In the genomic region with DNA sequence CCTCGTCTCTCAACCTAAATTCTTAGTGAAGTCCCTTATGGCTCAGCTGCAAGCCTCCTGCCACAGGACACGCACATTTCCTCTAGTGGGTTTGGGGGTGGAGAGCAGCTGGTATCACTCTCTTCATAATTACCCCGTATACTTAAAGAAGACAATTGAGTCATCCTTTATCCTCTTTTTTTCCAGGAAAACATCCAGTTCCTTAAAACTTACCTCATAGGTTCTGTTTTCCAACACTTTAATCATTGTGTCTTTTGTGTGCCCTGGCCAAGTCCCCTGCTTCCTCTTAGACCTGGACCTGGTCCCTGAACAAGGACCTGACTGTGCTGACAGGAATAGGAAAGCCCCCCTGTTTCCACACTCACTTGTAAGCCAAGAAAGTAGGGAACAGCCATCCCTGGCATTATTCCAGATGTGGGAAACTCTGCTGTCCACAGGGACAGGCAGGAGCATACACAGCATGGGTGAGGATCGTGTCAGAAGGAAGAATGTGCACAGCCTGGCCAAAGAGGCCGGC, we compare ENCODE assay signal across 10 cellular contexts. TPM values are rescaled to one million over a fixed set of nuclear protein-coding genes. Genes with fewer than 3 reads are reported as not detected.
DNase-seq lines count a peak whose midpoint lies in the region; ATAC-seq lines count a peak whose summit lies in the region.
"Had no signal": no experiment of that assay in that cellular context is flagged by ENCODE, and none has a peak within 500 bp of the region (broad histone marks: within the 10 kb centered on the region; RNA-seq: fewer than 3 reads in every experiment).

No MANE protein-coding gene starts in this region.

- H3K9me3 ChIP-seq in thymus (ENCODE audit: control insufficient read depth) (no peaks in the 10 kb centered on the region), neuronal stem cell (replicated peaks in 1 of 2; ENCODE audit: control insufficient read depth in 2 of 2, insufficient read depth in 1 of 2, low read depth in 1 of 2, low read length in 2 of 2) (peaks cover 0 to 2% of the 10 kb centered on the region in 2 donors)

- H2AK5ac ChIP-seq in neuronal stem cell (ENCODE audit: low read depth, low read length), result no peak overlapping the region

- no peaks in the 10 kb centered on the region for H3K27me3 Mint-ChIP-seq in activated T-cell treated with anti-CD3 and anti-CD28 coated beads, Interleukin-2, amount 50 U/mL, for 72 hours (ENCODE audit: low read depth)
- H3K27me3 Mint-ChIP-seq in activated naive CD8-positive, alpha-beta T cell treated with anti-CD3 and anti-CD28 coated beads for 36 hours, result no peaks in the 10 kb centered on the region

- H3K4me3 Mint-ChIP-seq in activated T-cell treated with anti-CD3 and anti-CD28 coated beads, Interleukin-2, amount 50 U/mL, for 72 hours, result peak overlapping the region; percentile 13 to 53
- H3K4me3 Mint-ChIP-seq in activated naive CD8-positive, alpha-beta T cell treated with anti-CD3 and anti-CD28 coated beads for 36 hours, result no peak overlapping the region

- H3K9me3 Mint-ChIP-seq in activated T-cell treated with anti-CD3 and anti-CD28 coated beads, Interleukin-2, amount 50 U/mL, for 72 hours, result peaks cover 3 to 4% of the 10 kb centered on the region in 2 donors
- H3K9me3 Mint-ChIP-seq in activated naive CD8-positive, alpha-beta T cell treated with anti-CD3 and anti-CD28 coated beads for 36 hours, result peaks cover 16% of the 10 kb centered on the region

- no peak overlapping the region for H2BK12ac ChIP-seq in neuronal stem cell (ENCODE audit: low read length)

- peaks cover 78% of the 10 kb centered on the region for H3K4me1 Mint-ChIP-seq in activated T-cell treated with anti-CD3 and anti-CD28 coated beads, Interleukin-2, amount 50 U/mL, for 72 hours (ENCODE audit: low read depth)
- H3K4me1 Mint-ChIP-seq in activated naive CD8-positive, alpha-beta T cell treated with anti-CD3 and anti-CD28 coated beads for 36 hours, result peaks cover 48% of the 10 kb centered on the region

- H3K36me3 Mint-ChIP-seq in activated T-cell treated with anti-CD3 and anti-CD28 coated beads, Interleukin-2, amount 50 U/mL, for 72 hours (ENCODE audit: insufficient read depth in 2 of 2), result peaks cover 12 to 16% of the 10 kb centered on the region in 2 donors
- peaks cover 17% of the 10 kb centered on the region for H3K36me3 Mint-ChIP-seq in activated naive CD8-positive, alpha-beta T cell treated with anti-CD3 and anti-CD28 coated beads for 36 hours

- H3K4me3 ChIP-seq in thymus (ENCODE audit: low read length) (no peak overlapping the region), neuronal stem cell (ENCODE audit: low read length in 2 of 2) (no peak overlapping the region)

- no peaks in the 10 kb centered on the region for H3K36me3 ChIP-seq in thymus (ENCODE audit: control insufficient read depth, insufficient read depth)
- H3K36me3 ChIP-seq in neuronal stem cell (replicated peaks in 1 of 2; ENCODE audit: control insufficient read depth in 2 of 2, insufficient read depth in 2 of 2, low read length in 2 of 2), result no peaks in the 10 kb centered on the region

- H3K27ac ChIP-seq in thymus (ENCODE audit: low read depth), result peak overlapping the region; percentile 86
- H3K27ac ChIP-seq in neuronal stem cell (replicated peaks; ENCODE audit: low read length), result no peak overlapping the region
- H3K27ac ChIP-seq: C4-2B had no signal

- H3K14ac ChIP-seq in neuronal stem cell (ENCODE audit: low read length), result no peak overlapping the region

- no peaks in the 10 kb centered on the region for H3K79me1 ChIP-seq in neuronal stem cell (ENCODE audit: low read depth, low read length)

- no peak overlapping the region for H4K91ac ChIP-seq in neuronal stem cell (ENCODE audit: low read depth, low read length, poor library complexity)

- H3K27me3 ChIP-seq in thymus (ENCODE audit: control insufficient read depth, insufficient read depth), result no peaks in the 10 kb centered on the region
- no peaks in the 10 kb centered on the region for H3K27me3 ChIP-seq in neuronal stem cell (ENCODE audit: control insufficient read depth in 3 of 3, insufficient read depth in 3 of 3, low read depth in 1 of 3, low read length in 3 of 3)

- H3K4me1 ChIP-seq in thymus (ENCODE audit: control insufficient read depth, insufficient read depth, low read length), result peaks cover 9% of the 10 kb centered on the region
- peaks cover 0 to 2% of the 10 kb centered on the region in 2 donors for H3K4me1 ChIP-seq in neuronal stem cell (ENCODE audit: control insufficient read depth in 2 of 2, insufficient read depth in 1 of 2, low read depth in 1 of 2, low read length in 2 of 2)

- no peak overlapping the region for H2BK120ac ChIP-seq in neuronal stem cell (ENCODE audit: low read depth, low read length)

- no peak overlapping the region for H3K4me2 ChIP-seq in neuronal stem cell (ENCODE audit: insufficient read depth, low read length, poor library complexity, severe bottlenecking)

- peak; percentile 32 to 45 for DNase-seq in activated T-cell treated with anti-CD3 and anti-CD28 coated beads, Interleukin-2, amount 50 U/mL, for 72 hours
- DNase-seq in activated T-cell treated with anti-CD3 and anti-CD28 coated beads, Interleukin-2, amount 50 U/mL, for 48 hours, result no peak
- no peak for DNase-seq in activated naive CD8-positive, alpha-beta T cell treated with anti-CD3 and anti-CD28 coated beads for 36 hours
- DNase-seq in hepatic stellate cell (ENCODE audit: low spot score), result peak; percentile 29
- no peak for DNase-seq in neuronal stem cell (ENCODE audit: low spot score)
- no peak for DNase-seq in SKM-1 (lab: John Stamatoyannopoulos, UW; ENCODE audit: unreplicated experiment)
- DNase-seq: stimulated activated CD4-positive, alpha-beta T cell treated with anti-CD3 and anti-CD28 coated beads, Interleukin-2, amount 100 ng/mL, for 48 hours had no signal

- H3K9ac ChIP-seq in neuronal stem cell (ENCODE audit: low read depth, low read length, poor library complexity), result no peak overlapping the region

- H4K8ac ChIP-seq in neuronal stem cell (ENCODE audit: low read depth, low read length), result no peak overlapping the region

- H3K18ac ChIP-seq in neuronal stem cell (ENCODE audit: low read length), result no peak overlapping the region

- peak overlapping the region; percentile 64 for H3K27ac Mint-ChIP-seq in activated T-cell treated with anti-CD3 and anti-CD28 coated beads, Interleukin-2, amount 50 U/mL, for 72 hours
- H3K27ac Mint-ChIP-seq in activated naive CD8-positive, alpha-beta T cell treated with anti-CD3 and anti-CD28 coated beads for 36 hours, result peak overlapping the region; percentile 76

- H2BK15ac ChIP-seq in neuronal stem cell (ENCODE audit: low read length), result no peak overlapping the region

- ATAC-seq in activated T-cell treated with anti-CD3 and anti-CD28 coated beads, Interleukin-2, amount 50 U/mL, for 72 hours (replicated peaks in 1 of 2), result peak; percentile 60 to 65
- ATAC-seq in GM19452 (IDR thresholded peaks at IDR 0.05; ENCODE audit: unreplicated experiment), result no peak

- H3K4ac ChIP-seq in neuronal stem cell (ENCODE audit: low read length), result no peak overlapping the region

- 26% methylated on average over 5 of the region's 5 CpGs for WGBS in thymus
- no CpG with 5 or more reads among the region's 5 CpGs for WGBS in neuronal stem cell (ENCODE audit: extremely low coverage in 2 of 2, insufficient read length in 2 of 2, insufficient replicate concordance in 1 of 2), 2 donors

- H2BK5ac ChIP-seq in neuronal stem cell (ENCODE audit: low read length), result no peak overlapping the region

- H2AFZ ChIP-seq in neuronal stem cell (ENCODE audit: low read length), result no peak overlapping the region

- H3K23ac ChIP-seq in neuronal stem cell (ENCODE audit: low read depth, low read length, poor library complexity), result no peak overlapping the region

RNA-seq across cellular contexts. Expression of gene MYO1B, which starts 42.3 kb away (rescaled TPM):
- 10 to 100 TPM; 24.4 to 37.5 TPM for total RNA-seq in activated T-cell treated with anti-CD3 and anti-CD28 coated beads, Interleukin-2, amount 50 U/mL, for 72 hours
- total RNA-seq in activated naive CD8-positive, alpha-beta T cell treated with anti-CD3 and anti-CD28 coated beads for 36 hours, result 10 to 100 TPM; 31.5 to 35.0 TPM
- 28.5 TPM for polyA plus RNA-seq in thymus
- 29.8 TPM for polyA plus RNA-seq in neuronal stem cell (2013, experiment 1 of 2)
- 29.7 TPM for polyA plus RNA-seq in neuronal stem cell (2013, experiment 2 of 2)

RNA-seq across cellular contexts. Expression of gene STAT4, which starts 52.1 kb away (rescaled TPM):
- 100 to 1,000 TPM; 104 to 125 TPM for total RNA-seq in activated T-cell treated with anti-CD3 and anti-CD28 coated beads, Interleukin-2, amount 50 U/mL, for 72 hours
- 10 to 100 TPM; 80.6 to 81.0 TPM for total RNA-seq in activated naive CD8-positive, alpha-beta T cell treated with anti-CD3 and anti-CD28 coated beads for 36 hours
- 13.9 TPM for polyA plus RNA-seq in thymus
- 0.73 TPM for polyA plus RNA-seq in neuronal stem cell (2013, experiment 1 of 2)
- polyA plus RNA-seq in neuronal stem cell (2013, experiment 2 of 2), result 0.66 TPM

Comparison
In these comparisons a context has a peak if more than half of its experiments do, and no peak if none do; other contexts are left out.
1. DNase-seq: peak in activated T-cell treated with anti-CD3 and anti-CD28 coated beads, Interleukin-2, amount 50 U/mL, for 72 hours (2 of 2) and hepatic stellate cell (single experiment); none in activated T-cell treated with anti-CD3 and anti-CD28 coated beads, Interleukin-2, amount 50 U/mL, for 48 hours (0 of 2), activated naive CD8-positive, alpha-beta T cell treated with anti-CD3 and anti-CD28 coated beads for 36 hours (single experiment), neuronal stem cell (single experiment) and SKM-1 (single experiment).